ENCODE assay signal across 18 cellular contexts in genomic region chr15:31606261-31606669, GRCh38.
DNase-seq lines count a peak whose midpoint lies in the region; ATAC-seq, FAIRE-seq and TF ChIP-seq lines count a peak whose summit lies in the region.
"Had no signal": no experiment of that assay in that cellular context is flagged by ENCODE, and none has a peak within 500 bp of the region (broad histone marks: within the 10 kb centered on the region; RNA-seq: fewer than 3 reads in every experiment).

No MANE protein-coding gene starts in this region.

- H3K4me2 ChIP-seq in A549, result peak overlapping the region; percentile 63
- no peak overlapping the region for H3K4me2 ChIP-seq in mammary epithelial cell (ENCODE audit: insufficient read depth, low read depth, low read length)

- peak; percentile 40 to 59; a peak in 3 of 5 replicates for TF ChIP-seq EP300 in A549 (IDR thresholded peaks at IDR 0.05)

- intact Hi-C loops in mammary epithelial cell (cut with micrococcal nuclease), result no loop called here

- no peaks in the 10 kb centered on the region for H3K36me3 ChIP-seq in mammary epithelial cell (ENCODE audit: insufficient read depth, low read length)
- H3K36me3 ChIP-seq: left ventricle myocardium inferior, suprapubic skin had no signal

- H3K27me3 ChIP-seq in mammary epithelial cell (ENCODE audit: insufficient read depth, low read length), result no peaks in the 10 kb centered on the region
- H3K27me3 ChIP-seq: suprapubic skin had no signal

- ATAC-seq in A549 (peak; percentile 86 to 90), GM18502 (IDR thresholded peaks at IDR 0.05; ENCODE audit: poor library complexity, unreplicated experiment) (no peak), GM18861 (IDR thresholded peaks at IDR 0.05; ENCODE audit: unreplicated experiment) (no peak)
- ATAC-seq: effector memory CD8-positive, alpha-beta T cell; psoas muscle had no signal

- TF ChIP-seq POLR2A in A549 (IDR thresholded peaks at IDR 0.05; ENCODE audit: low read length), result no peak

- POLR2A ChIA-PET in A549 (lab: Yijun Ruan, JAX), result no interaction called here

- no peak; a peak in 1 of 5 replicates for TF ChIP-seq RAD21 in A549 (conservative IDR thresholded peaks at IDR 0.05 in 1 of 2, IDR thresholded peaks at IDR 0.05 in 1 of 2)

- H3K79me2 ChIP-seq in mammary epithelial cell (ENCODE audit: insufficient read depth, low read length), result no peaks in the 10 kb centered on the region

- CTCF ChIA-PET in A549 (lab: Yijun Ruan, JAX) (interaction anchor here (0.5 to 1.8 kb wide), 6 partner anchors 9 to 372 kb away, joined by 3 to 5 read pairs (median 4); no protein-coding TSS in a partner anchor), mammary epithelial cell (lab: Charles Lee; ENCODE audit: low non-redundant PET) (no interaction called here)

- no peak overlapping the region for H3K9ac ChIP-seq in mammary epithelial cell (ENCODE audit: insufficient read depth, low read length)

- H3K4me1 ChIP-seq in A549 (peaks cover 36% of the 10 kb centered on the region), mammary epithelial cell (ENCODE audit: insufficient read depth, low read length) (no peaks in the 10 kb centered on the region)
- H3K4me1 ChIP-seq: psoas muscle had no signal

- H3K9me3 ChIP-seq in A549 (no peaks in the 10 kb centered on the region), mammary epithelial cell (replicated peaks; ENCODE audit: insufficient read depth, low read length) (peaks cover 8% of the 10 kb centered on the region)
- H3K9me3 ChIP-seq: psoas muscle, suprapubic skin had no signal

- H3K4me3 ChIP-seq in A549, result no peak overlapping the region
- H3K4me3 ChIP-seq in mammary epithelial cell (replicated peaks in 1 of 3; ENCODE audit: insufficient read depth in 1 of 3, low read depth in 2 of 3, low read length in 3 of 3), result no peak overlapping the region
- H3K4me3 ChIP-seq: left ventricle myocardium inferior, psoas muscle, suprapubic skin had no signal

- H3K27ac ChIP-seq in A549 (peak overlapping the region; percentile 37 to 71; a peak in 3 of 6 replicates), mammary epithelial cell (ENCODE audit: insufficient read depth, low read depth, low read length) (no peak overlapping the region)
- H3K27ac ChIP-seq: left ventricle myocardium inferior, psoas muscle, suprapubic skin had no signal

- BruUV-seq in mammary epithelial cell (replicated peaks; lab: Mats Ljungman, UMichigan), result no TSS peak

- H2AFZ ChIP-seq in mammary epithelial cell (ENCODE audit: low read depth, low read length), result no peak overlapping the region

- dilution Hi-C loops in mammary epithelial cell (cut with HindIII; ENCODE audit: low sequenced_read_pairs), result no loop called here

- 2% methylated on average over 5 of the region's 5 CpGs for WGBS in A549 (ENCODE audit: missing lambda C conversion rate)
- WGBS in mammary epithelial cell (ENCODE audit: low coverage, missing lambda C conversion rate), result 60% methylated on average over 5 of the region's 5 CpGs

- peak; percentile 86 for FAIRE-seq in A549 (lab: Jason Lieb, UNC)
- FAIRE-seq: A204.1 had no signal

- no peaks in the 10 kb centered on the region for H4K20me1 ChIP-seq in mammary epithelial cell (ENCODE audit: insufficient read depth, low read length)

- in situ Hi-C loops in mammary epithelial cell (cut with MboI; ENCODE audit: low sequenced_read_pairs in 2 of 2), result no loop called here

- peak; percentile 13 to 44 for DNase-seq in A549 (ENCODE audit: low read depth in 1 of 2, low spot score in 1 of 2)
- peak; percentile 23 for DNase-seq in HS-27A (ENCODE audit: low read depth)
- DNase-seq in mammary epithelial cell, result peak; percentile 9
- DNase-seq in hepatic stellate cell (ENCODE audit: low spot score), result peak; percentile 51
- no peak for DNase-seq in HuH-7 (ENCODE audit: low spot score)
- DNase-seq in T-helper 1 cell, result no peak
- DNase-seq: activated B cell treated with CpG ODN at 0.5 μM for 24 hours; activated gamma-delta T cell; Calu3; effector memory CD8-positive, alpha-beta T cell; left ventricle myocardium inferior; naive B cell; psoas muscle; SW 1271 had no signal

- TF ChIP-seq CTCF in A549 (IDR thresholded peaks at IDR 0.05) (no peak), mammary epithelial cell (conservative IDR thresholded peaks at IDR 0.05 in 1 of 2, IDR thresholded peaks at IDR 0.05 in 1 of 2; ENCODE audit: extremely low read depth in 1 of 2, insufficient read depth in 1 of 2, low read depth in 1 of 2, low read length in 2 of 2) (no peak)

TF ChIP-seq in A549, 52 proteins besides CTCF, POLR2A, EP300 and RAD21 (continues in another document):
- TF ChIP-seq MAX (IDR thresholded peaks at IDR 0.05) (peak; percentile 31; the same call in 1 of the 2 replicates), CHD4 (IDR thresholded peaks at IDR 0.05; ENCODE audit: borderline replicate concordance) (no peak), SREBF2 (IDR thresholded peaks at IDR 0.05) (no peak), NR3C1 (IDR thresholded peaks at IDR 0.05) (no peak), RNF2 (IDR thresholded peaks at IDR 0.05; ENCODE audit: borderline replicate concordance, low read depth) (no peak), KDM1A (IDR thresholded peaks at IDR 0.05; ENCODE audit: low read depth) (no peak), MYC (IDR thresholded peaks at IDR 0.05; ENCODE audit: borderline replicate concordance, low read length) (no peak), CHD2 (IDR thresholded peaks at IDR 0.05; ENCODE audit: low read length, partially characterized antibody) (no peak), HMGXB4 (CRISPR knock-in tag; IDR thresholded peaks at IDR 0.05; ENCODE audit: borderline replicate concordance) (no peak), CEBPB (IDR thresholded peaks at IDR 0.05) (peak in 1 of 2 experiments; percentile 48; a peak in 2 of 4 replicates), PBX3 (IDR thresholded peaks at IDR 0.05) (no peak), MAFK (IDR thresholded peaks at IDR 0.05; ENCODE audit: partially characterized antibody) (peak; percentile 34), ZFP36 (IDR thresholded peaks at IDR 0.05; ENCODE audit: borderline replicate concordance, partially characterized antibody) (no peak), JUN (IDR thresholded peaks at IDR 0.05) (peak; percentile 20 to 68; a peak in 1 of 5 replicates), FOSL2 (IDR thresholded peaks at IDR 0.05) (peak; percentile 60), FOSL2 (CRISPR knock-in tag; IDR thresholded peaks at IDR 0.05) (peak; percentile 79), RFX5 (IDR thresholded peaks at IDR 0.05) (no peak), TFCP2L1 (CRISPR knock-in tag; IDR thresholded peaks at IDR 0.05) (no peak), BCL3 (IDR thresholded peaks at IDR 0.05) (peak; percentile 38; the same call in 1 of the 3 replicates), HES2 (IDR thresholded peaks at IDR 0.05) (0 out of 2 replicates have a peak, but pooled peaks have one; percentile 5), ELK1 (IDR thresholded peaks at IDR 0.05; ENCODE audit: low read depth, low read length) (no peak), JUNB (IDR thresholded peaks at IDR 0.05) (peak; percentile 85)

Comparison
In these comparisons a context has a peak if more than half of its experiments do, and no peak if none do; other contexts are left out.
1. ATAC-seq: peak in A549 (2 of 2); none in GM18502 (single experiment) and GM18861 (single experiment).
2. DNase-seq: peak in A549 (2 of 2), HS-27A (single experiment), mammary epithelial cell (single experiment) and hepatic stellate cell (single experiment); none in HuH-7 (single experiment) and T-helper 1 cell (0 of 5).